8 cellular contexts compared by ENCODE assay signal in genomic region chr14:24212924-24213865, GRCh38. TPM values are rescaled to one million over a fixed set of nuclear protein-coding genes. Genes with fewer than 3 reads are reported as not detected.
DNase-seq lines count a peak whose midpoint lies in the region; ATAC-seq and TF ChIP-seq lines count a peak whose summit lies in the region.

CHMP4A (minus strand) TSS chr14:24213488; CDS start chr14:24213439, 49 bp downstream.

- H2AFZ ChIP-seq in PC-9: peak within 1 kb of the TSS; percentile 90

- DNase-seq in DMS153 (lab: John Stamatoyannopoulos, UW) (peak; percentile 91), PC-9 (peak; percentile 89 to 91), epithelial cell of proximal tubule (ENCODE audit: low read depth) (peak; percentile 69), mucosa of gallbladder (ENCODE audit: low spot score) (peak; percentile 97)
- peak; percentile 96 for DNase-seq in Jurkat, Clone E6-1 (ENCODE audit: low read depth, low spot score)
- DNase-seq in activated T-cell treated with anti-CD3 and anti-CD28 coated beads, Interleukin-2, amount 50 U/mL, for 1 hour: peak; percentile 91
- DNase-seq in stimulated activated CD8-positive, alpha-beta memory T cell treated with anti-CD3 and anti-CD28 coated beads, Interleukin-4, amount 100 ng/mL, for 4 hours (ENCODE audit: low read depth in 2 of 2, low spot score in 1 of 2): peak; percentile 84 to 94

- TSS peak; percentile 70 for BruUV-seq in PC-9 (replicated peaks; lab: Mats Ljungman, UMichigan)

- no peaks in the 10 kb centered on the region for H3K27me3 ChIP-seq in PC-9 (ENCODE audit: insufficient read depth, low read depth)

- H4K20me1 ChIP-seq in PC-9 (ENCODE audit: insufficient read depth): no peaks in the 10 kb centered on the region

- H3K9me3 ChIP-seq in PC-9 (ENCODE audit: insufficient read depth, low read depth): no peaks in the 10 kb centered on the region

- H3K79me2 ChIP-seq in PC-9 (ENCODE audit: low read depth): peaks cover 13% of the 10 kb centered on the region

- CTCF ChIA-PET in PC-9 (lab: Charles Lee): interaction anchor here (0.7 kb wide), 1 partner anchor 99 kb away, joined by 3 read pairs; the partner anchor contains the start of gene DCAF11

- H3K4me1 ChIP-seq in PC-9 (replicated peaks; ENCODE audit: insufficient read depth): peaks cover 10% of the 10 kb centered on the region; the same call in 1 of the 2 replicates

- POLR2A ChIA-PET in PC-9 (lab: Charles Lee; ENCODE audit: unreplicated experiment): interaction anchor here (0.6 to 0.8 kb wide), 5 partner anchors 18 to 98 kb away, joined by 3 to 4 read pairs (median 3); partner anchors contain the start of genes DCAF11, NOP9, NRL and RABGGTA

- peaks cover 14% of the 10 kb centered on the region; the same call in 1 of the 2 replicates for H3F3A ChIP-seq in PC-9 (ENCODE audit: insufficient read depth, low read depth)

- peak; percentile 77 for ATAC-seq in GM21619 (IDR thresholded peaks at IDR 0.05; ENCODE audit: unreplicated experiment)

- no peaks in the 10 kb centered on the region for H3K9me2 ChIP-seq in PC-9 (ENCODE audit: insufficient read depth)

- peak within 1 kb of the TSS; percentile 91 for H3K4me2 ChIP-seq in PC-9

- H3K36me3 ChIP-seq in PC-9 (ENCODE audit: low read depth): no peaks in the 10 kb centered on the region

- intact Hi-C loops in PC-9 (cut with micrococcal nuclease; ENCODE audit: unreplicated experiment): loop anchor here (1.0 to 2.0 kb wide), 3 partner anchors 18 to 66 kb away; partner anchors contain the start of genes IRF9, PSME2, RNF31 and TM9SF1

- H3K4me3 ChIP-seq in Jurkat, Clone E6-1 (ENCODE audit: low read length): peak within 1 kb of the TSS; percentile 85
- peak within 1 kb of the TSS; percentile 75 for H3K4me3 ChIP-seq in PC-9
- H3K4me3 ChIP-seq in epithelial cell of proximal tubule (ENCODE audit: low read depth, low read length): peak within 1 kb of the TSS; percentile 72

- TF ChIP-seq CTCF in PC-9 (conservative IDR thresholded peaks at IDR 0.05) (no peak), epithelial cell of proximal tubule (conservative IDR thresholded peaks at IDR 0.05; ENCODE audit: low read depth, low read length) (peak; percentile 12)

- peak within 1 kb of the TSS; percentile 88 for H3K27ac ChIP-seq in PC-9

RNA-seq across cellular contexts. Expression of gene CHMP4A, which starts in this region (rescaled TPM):
- polyA plus RNA-seq in Jurkat, Clone E6-1 (2012; ENCODE audit: insufficient read depth, insufficient read length): 114 TPM
- total RNA-seq in PC-9 (2021): 31.2 and 37.6 TPM in 2 replicates
- total RNA-seq in epithelial cell of proximal tubule: 42.8 and 88.4 TPM in 2 replicates
- total RNA-seq in mucosa of gallbladder: 53.0 TPM

Comparison
In these comparisons a context has a peak if more than half of its experiments do, and no peak if none do; other contexts are left out.
1. Peak in every context shown above with its lines: DNase-seq, ATAC-seq, H3K4me3 ChIP-seq and H3K27ac ChIP-seq.